Comparison of ENCODE assay signal across 8 cellular contexts in genomic region chr15:67548862-67549651, GRCh38. TPM values are rescaled to one million over a fixed set of nuclear protein-coding genes. Genes with fewer than 3 reads are reported as not detected.
DNase-seq lines count a peak whose midpoint lies in the region; ATAC-seq and TF ChIP-seq lines count a peak whose summit lies in the region.

No MANE protein-coding gene starts in this region.

- ATAC-seq in GM21619 (IDR thresholded peaks at IDR 0.05; ENCODE audit: unreplicated experiment), result no peak
- no peak for ATAC-seq in gastroesophageal sphincter

- H3K36me3 ChIP-seq in muscle layer of colon (ENCODE audit: insufficient read depth, low read length) (peaks cover 7% of the 10 kb centered on the region), gastroesophageal sphincter (peaks cover 0 to 44% of the 10 kb centered on the region in 2 donors)

- H3K4me3 ChIP-seq in muscle layer of colon (ENCODE audit: low read depth in 1 of 2, low read length in 2 of 2), result no peak overlapping the region
- no peak overlapping the region for H3K4me3 ChIP-seq in gastroesophageal sphincter

- H3K27ac ChIP-seq in caudate nucleus (ENCODE audit: low read depth, low read length) (no peak overlapping the region), muscle layer of colon (ENCODE audit: low read depth, low read length) (peak overlapping the region; percentile 21), gastroesophageal sphincter (peak overlapping the region in 1 of 4 donors; percentile 60)

- CTCF ChIA-PET in activated CD4-positive, alpha-beta T cell treated with anti-CD3 and anti-CD28 coated beads, Interleukin-2, amount 10 ng/mL, durations not matched to agents 7 days and 5 days (lab: Charles Lee), result interaction anchor here (1.6 kb wide), 1 partner anchor 12 kb away, joined by 3 read pairs; no protein-coding TSS in a partner anchor

- no peaks in the 10 kb centered on the region for H3K9me3 Mint-ChIP-seq in activated CD4-positive, alpha-beta T cell treated with anti-CD3 and anti-CD28 coated beads, Interleukin-2, amount 10 ng/mL, durations not matched to agents 24 days and 14 days
- H3K9me3 Mint-ChIP-seq in activated CD4-positive, alpha-beta T cell treated with anti-CD3 and anti-CD28 coated beads, Interleukin-2, amount 10 ng/mL, durations not matched to agents 7 days and 5 days, result no peaks in the 10 kb centered on the region

- H3K27me3 Mint-ChIP-seq in activated CD4-positive, alpha-beta T cell treated with anti-CD3 and anti-CD28 coated beads, Interleukin-2, amount 10 ng/mL, durations not matched to agents 24 days and 14 days, result no peaks in the 10 kb centered on the region
- H3K27me3 Mint-ChIP-seq in activated CD4-positive, alpha-beta T cell treated with anti-CD3 and anti-CD28 coated beads, Interleukin-2, amount 10 ng/mL, durations not matched to agents 7 days and 5 days, result no peaks in the 10 kb centered on the region

- DNase-seq in DMS79 (lab: John Stamatoyannopoulos, UW), result peak; percentile 35
- peak; percentile 31 for DNase-seq in NCI-H146 treated with DMSO at 0.1 percent for 48 hours (lab: John Stamatoyannopoulos, UW; ENCODE audit: unreplicated experiment)
- peak in 49 of 61 donors; percentile 5 to 77 (median 44) for DNase-seq in caudate nucleus (lab: John Stamatoyannopoulos, UW)
- no peak for DNase-seq in activated CD4-positive, alpha-beta T cell treated with anti-CD3 and anti-CD28 coated beads, Interleukin-2, amount 10 ng/mL, durations not matched to agents 24 days and 14 days
- no peak for DNase-seq in activated CD4-positive, alpha-beta T cell treated with anti-CD3 and anti-CD28 coated beads, Interleukin-2, amount 10 ng/mL, durations not matched to agents 7 days and 5 days

- H3K27me3 ChIP-seq in muscle layer of colon (ENCODE audit: control insufficient read depth in 1 of 2, insufficient read depth in 2 of 2, low read length in 2 of 2), result no peaks in the 10 kb centered on the region
- no peaks in the 10 kb centered on the region for H3K27me3 ChIP-seq in gastroesophageal sphincter

- no peak for TF ChIP-seq EP300 in gastroesophageal sphincter (IDR thresholded peaks at IDR 0.05)

- intact Hi-C loops in activated CD4-positive, alpha-beta T cell treated with anti-CD3 and anti-CD28 coated beads, Interleukin-2, amount 10 ng/mL, durations not matched to agents 24 days and 14 days (cut with micrococcal nuclease), result no loop called here

- H3K9ac ChIP-seq in muscle layer of colon (ENCODE audit: low read length), result no peak overlapping the region

- TF ChIP-seq CTCF in gastroesophageal sphincter (IDR thresholded peaks at IDR 0.05), result no peak

- peaks cover 25% of the 10 kb centered on the region for H3K4me1 ChIP-seq in muscle layer of colon (ENCODE audit: insufficient read depth, low read length)
- H3K4me1 ChIP-seq in gastroesophageal sphincter, result peaks cover 0 to 51% (median 1%) of the 10 kb centered on the region in 3 donors

- POLR2A ChIA-PET in activated CD4-positive, alpha-beta T cell treated with anti-CD3 and anti-CD28 coated beads, Interleukin-2, amount 10 ng/mL, durations not matched to agents 7 days and 5 days (lab: Charles Lee), result interaction anchor here (0.5 kb wide), 1 partner anchor 683 kb away, joined by 4 read pairs; no protein-coding TSS in a partner anchor

- H3K4me1 Mint-ChIP-seq in activated CD4-positive, alpha-beta T cell treated with anti-CD3 and anti-CD28 coated beads, Interleukin-2, amount 10 ng/mL, durations not matched to agents 24 days and 14 days, result peaks cover 13% of the 10 kb centered on the region
- peaks cover 29% of the 10 kb centered on the region for H3K4me1 Mint-ChIP-seq in activated CD4-positive, alpha-beta T cell treated with anti-CD3 and anti-CD28 coated beads, Interleukin-2, amount 10 ng/mL, durations not matched to agents 7 days and 5 days

- H3K27ac Mint-ChIP-seq in activated CD4-positive, alpha-beta T cell treated with anti-CD3 and anti-CD28 coated beads, Interleukin-2, amount 10 ng/mL, durations not matched to agents 24 days and 14 days, result no peak overlapping the region
- H3K27ac Mint-ChIP-seq in activated CD4-positive, alpha-beta T cell treated with anti-CD3 and anti-CD28 coated beads, Interleukin-2, amount 10 ng/mL, durations not matched to agents 7 days and 5 days, result no peak overlapping the region

- H3K9me3 ChIP-seq in muscle layer of colon (ENCODE audit: low read length) (no peaks in the 10 kb centered on the region), gastroesophageal sphincter (no peaks in the 10 kb centered on the region)

- no peak overlapping the region for H3K4me3 Mint-ChIP-seq in activated CD4-positive, alpha-beta T cell treated with anti-CD3 and anti-CD28 coated beads, Interleukin-2, amount 10 ng/mL, durations not matched to agents 24 days and 14 days
- no peak overlapping the region for H3K4me3 Mint-ChIP-seq in activated CD4-positive, alpha-beta T cell treated with anti-CD3 and anti-CD28 coated beads, Interleukin-2, amount 10 ng/mL, durations not matched to agents 7 days and 5 days

- H3K36me3 Mint-ChIP-seq in activated CD4-positive, alpha-beta T cell treated with anti-CD3 and anti-CD28 coated beads, Interleukin-2, amount 10 ng/mL, durations not matched to agents 24 days and 14 days (ENCODE audit: low read depth), result peaks cover 35% of the 10 kb centered on the region
- peaks cover 14% of the 10 kb centered on the region for H3K36me3 Mint-ChIP-seq in activated CD4-positive, alpha-beta T cell treated with anti-CD3 and anti-CD28 coated beads, Interleukin-2, amount 10 ng/mL, durations not matched to agents 7 days and 5 days (ENCODE audit: low read depth)

- WGBS in gastroesophageal sphincter (ENCODE audit: low coverage in 1 of 2), 2 donors, result 63 to 65% methylated on average over 7 to 8 of the region's 8 CpGs

- TF ChIP-seq POLR2A in gastroesophageal sphincter (IDR thresholded peaks at IDR 0.05), result no peak

RNA-seq across cellular contexts. Expression of gene MAP2K5, which starts 6.6 kb away (rescaled TPM):
- total RNA-seq in activated CD4-positive, alpha-beta T cell treated with anti-CD3 and anti-CD28 coated beads, Interleukin-2, amount 10 ng/mL, durations not matched to agents 24 days and 14 days, result 21.0 and 25.1 TPM in 2 replicates
- 10 to 100 TPM; 25.9 to 26.3 TPM for total RNA-seq in activated CD4-positive, alpha-beta T cell treated with anti-CD3 and anti-CD28 coated beads, Interleukin-2, amount 10 ng/mL, durations not matched to agents 7 days and 5 days
- total RNA-seq in gastroesophageal sphincter, result 10 to 100 TPM in 3 of 4 donors, 1 to 10 TPM in 1; 7.7 to 15.1 (median 12.0) TPM

RNA-seq across cellular contexts. Expression of gene C15orf61, which starts 28.1 kb away (rescaled TPM):
- total RNA-seq in activated CD4-positive, alpha-beta T cell treated with anti-CD3 and anti-CD28 coated beads, Interleukin-2, amount 10 ng/mL, durations not matched to agents 24 days and 14 days, result 4.7 and 7.3 TPM in 2 replicates
- total RNA-seq in activated CD4-positive, alpha-beta T cell treated with anti-CD3 and anti-CD28 coated beads, Interleukin-2, amount 10 ng/mL, durations not matched to agents 7 days and 5 days, result 1 to 10 TPM; 4.2 TPM
- total RNA-seq in gastroesophageal sphincter, result 1 to 10 TPM; 4.1 to 6.5 (median 5.6) TPM

Comparison
In these comparisons a context has a peak if more than half of its experiments do, and no peak if none do; other contexts are left out.
1. DNase-seq: peak in DMS79 (single experiment), NCI-H146 treated with DMSO at 0.1 percent for 48 hours (single experiment) and caudate nucleus (49 of 61); none in activated CD4-positive, alpha-beta T cell treated with anti-CD3 and anti-CD28 coated beads, Interleukin-2, amount 10 ng/mL, durations not matched to agents 24 days and 14 days (single experiment) and activated CD4-positive, alpha-beta T cell treated with anti-CD3 and anti-CD28 coated beads, Interleukin-2, amount 10 ng/mL, durations not matched to agents 7 days and 5 days (single experiment).